Comparison of ENCODE assay signal across 8 cellular contexts in the genomic region with DNA sequence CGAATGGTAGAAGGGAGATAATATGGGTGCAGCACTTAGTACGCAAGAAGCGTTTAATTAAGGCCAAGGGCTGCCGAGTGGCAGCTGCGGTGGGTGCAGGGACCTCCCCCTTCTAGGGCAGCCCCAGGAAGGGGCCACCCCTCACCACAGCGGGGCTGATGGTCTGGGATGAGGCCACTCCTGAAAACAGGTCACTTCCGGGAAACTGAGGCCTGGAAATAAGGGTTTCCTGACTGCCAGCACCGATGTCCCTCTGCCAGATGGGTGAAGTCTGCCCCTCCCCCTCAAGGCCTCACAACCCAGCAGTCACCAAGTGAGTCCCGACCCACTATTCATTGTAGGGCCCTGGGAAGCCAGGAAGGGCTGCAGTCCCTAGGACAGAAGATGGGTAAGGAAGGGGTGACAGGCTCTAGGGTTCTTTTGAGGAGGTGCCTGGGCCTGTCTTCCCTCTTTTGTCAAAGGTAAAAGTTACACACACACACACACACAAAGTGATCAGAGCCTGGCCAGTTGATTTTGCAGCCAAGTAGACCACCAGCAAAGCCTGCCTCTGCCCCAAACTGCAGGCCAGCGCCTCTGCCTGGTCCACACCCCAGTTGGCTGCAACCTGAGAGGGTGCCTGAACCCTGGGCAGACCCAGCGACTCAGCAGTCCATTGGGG. TPM values are rescaled to one million over a fixed set of nuclear protein-coding genes. Genes with fewer than 3 reads are reported as not detected.
A peak's percentile ranks its signal among the peaks of the same experiment; 100 is the strongest.
DNase-seq lines count a peak whose midpoint lies in the region; ATAC-seq and TF ChIP-seq lines count a peak whose summit lies in the region.

No MANE protein-coding gene starts in this region.

- ATAC-seq in Right ventricle myocardium superior (ENCODE audit: poor library complexity): peak; percentile 4
- ATAC-seq in Right ventricle myocardium inferior: no peak

- H3K36me3 ChIP-seq in breast epithelium (no peaks in the 10 kb centered on the region), mesodermal cell (ENCODE audit: control insufficient read depth, insufficient read depth, low read length) (peaks cover 39% of the 10 kb centered on the region), uterus (no peaks in the 10 kb centered on the region)

- intact Hi-C loops in Right ventricle myocardium superior (cut with DNase I): loop anchor here (5.0 kb wide), 1 partner anchor 33 kb away; no protein-coding TSS in a partner anchor
- intact Hi-C loops in Right ventricle myocardium inferior (cut with DNase I): no loop called here
- intact Hi-C loops in breast epithelium (cut with DNase I; ENCODE audit: low total_unique reads): no loop called here
- intact Hi-C loops in uterus (cut with DNase I; ENCODE audit: low total_unique reads): no loop called here

- peaks cover 17 to 55% of the 10 kb centered on the region in 2 donors for H3K4me1 ChIP-seq in breast epithelium
- peaks cover 53% of the 10 kb centered on the region for H3K4me1 ChIP-seq in mesodermal cell (ENCODE audit: control insufficient read depth, insufficient read depth, low read length, poor library complexity, severe bottlenecking)
- peaks cover 15 to 32% of the 10 kb centered on the region in 2 donors for H3K4me1 ChIP-seq in uterus

- H3K9me3 ChIP-seq in breast epithelium (no peaks in the 10 kb centered on the region), mesodermal cell (ENCODE audit: control insufficient read depth, low read length) (no peaks in the 10 kb centered on the region), uterus (no peaks in the 10 kb centered on the region)

- WGBS in mesodermal cell (ENCODE audit: insufficient coverage in 2 of 2), 2 experiments: 41 to 46% methylated on average over 7 to 9 of the region's 11 CpGs

- H3K4me3 ChIP-seq in NB4 (ENCODE audit: low read depth, low read length): peak overlapping the region; percentile 44
- H3K4me3 ChIP-seq in breast epithelium: peak overlapping the region; percentile 40 to 80 (median 51)
- H3K4me3 ChIP-seq in mesodermal cell (ENCODE audit: extremely low read depth, insufficient read depth, low read length, poor library complexity, severe bottlenecking): no peak overlapping the region
- peak overlapping the region; percentile 26 to 31 for H3K4me3 ChIP-seq in uterus

- TF ChIP-seq POLR2A in NB4 (IDR thresholded peaks at IDR 0.05; ENCODE audit: extremely low read depth, insufficient read length): no peak
- TF ChIP-seq POLR2A in breast epithelium (IDR thresholded peaks at IDR 0.05): no peak
- no peak for TF ChIP-seq POLR2A in uterus (IDR thresholded peaks at IDR 0.05)

- DNase-seq in Right ventricle myocardium superior: no peak
- DNase-seq in Right ventricle myocardium inferior (ENCODE audit: missing footprints): no peak
- no peak for DNase-seq in NB4 (ENCODE audit: low read depth)
- DNase-seq in breast epithelium (ENCODE audit: low spot score in 2 of 2): no peak
- peak in 1 of 2 donors; percentile 41 for DNase-seq in uterus
- no peak for DNase-seq in hepatic stellate cell (ENCODE audit: low spot score)
- no peak for DNase-seq in SIG-M5 (lab: John Stamatoyannopoulos, UW)

- TF ChIP-seq CTCF in NB4 (IDR thresholded peaks at IDR 0.05; ENCODE audit: low read depth, low read length) (no peak), breast epithelium (IDR thresholded peaks at IDR 0.05) (no peak), uterus (IDR thresholded peaks at IDR 0.05) (no peak)

- H3K27me3 ChIP-seq in breast epithelium (no peaks in the 10 kb centered on the region), uterus (no peaks in the 10 kb centered on the region)

- H3K27ac ChIP-seq in breast epithelium (peak overlapping the region; percentile 84 to 92), mesodermal cell (ENCODE audit: low read depth, low read length, severe bottlenecking) (peak overlapping the region; percentile 88), uterus (peak overlapping the region; percentile 65 to 86)

RNA-seq across cellular contexts. Expression of a gene that starts 12.5 kb away (rescaled TPM):
- total RNA-seq in Right ventricle myocardium superior: 14.7 TPM
- 18.9 TPM for total RNA-seq in Right ventricle myocardium inferior
- total RNA-seq in breast epithelium: 100 to 1,000 TPM in 1 of 3 donors, 10 to 100 TPM in 2; 39.0 to 119 (median 81.3) TPM
- 51.2 TPM for polyA plus RNA-seq in mesodermal cell (2013, experiment 1 of 2)
- 44.7 TPM for polyA plus RNA-seq in mesodermal cell (2013, experiment 2 of 2)
- total RNA-seq in uterus: 10 to 100 TPM; 24.8 to 94.6 (median 31.5) TPM
